Comparison of ENCODE assay signal across 1 cellular context in genomic region chr11:65856689-65857499, GRCh38.
A peak's percentile ranks its signal among the peaks of the same experiment; 100 is the strongest.
TF ChIP-seq lines count a peak whose summit lies in the region.

No MANE protein-coding gene starts in this region.

TF ChIP-seq in K562, 482 proteins besides CTCF, POLR2A, EP300 and RAD21 (continued from another document and continues in another):
- TF ChIP-seq ATF6 (CRISPR knock-in tag; IDR thresholded peaks at IDR 0.05) = peak; percentile 64; the same call in 1 of the 2 replicates
- peak; percentile 82 for TF ChIP-seq SAP30 (IDR thresholded peaks at IDR 0.05; ENCODE audit: borderline replicate concordance, insufficient read depth, low read depth, low read length, poor library complexity, severe bottlenecking)
- TF ChIP-seq ELF4 (CRISPR knock-in tag; IDR thresholded peaks at IDR 0.05) = peak; percentile 91; the same call in 1 of the 2 replicates
- TF ChIP-seq XRCC4 (IDR thresholded peaks at IDR 0.05; ENCODE audit: extremely low read depth, insufficient read depth, insufficient read length) = no peak
- TF ChIP-seq HMGXB4 (CRISPR knock-in tag; IDR thresholded peaks at IDR 0.05) = peak; percentile 4
- no peak for TF ChIP-seq ZNF174 (CRISPR knock-in tag; IDR thresholded peaks at IDR 0.05)
- TF ChIP-seq BCLAF1 (IDR thresholded peaks at IDR 0.05; ENCODE audit: borderline replicate concordance in 1 of 2, control insufficient read depth in 1 of 2, low read depth in 2 of 2, low read length in 1 of 2) = no peak
- no peak for TF ChIP-seq ZNF23 (CRISPR knock-in tag; IDR thresholded peaks at IDR 0.05)
- TF ChIP-seq MAX (CRISPR knock-in tag; IDR thresholded peaks at IDR 0.05) = peak; percentile 78
- no peak for TF ChIP-seq ZC3H8 (IDR thresholded peaks at IDR 0.05)
- TF ChIP-seq MITF (IDR thresholded peaks at IDR 0.05) = no peak
- TF ChIP-seq ZBTB11 (CRISPR knock-in tag; IDR thresholded peaks at IDR 0.05) = peak in 2 of 3 experiments; percentile 67 to 68; a peak in 3 of 6 replicates
- no peak for TF ChIP-seq ZKSCAN8 (CRISPR knock-in tag; IDR thresholded peaks at IDR 0.05)
- peak; percentile 41 to 90 for TF ChIP-seq MAZ (CRISPR knock-in tag; conservative IDR thresholded peaks at IDR 0.05 in 1 of 2, IDR thresholded peaks at IDR 0.05 in 1 of 2)
- TF ChIP-seq ZC3H4 (CRISPR knock-in tag; IDR thresholded peaks at IDR 0.05; ENCODE audit: borderline replicate concordance) = no peak
- TF ChIP-seq SRF (CRISPR knock-in tag; IDR thresholded peaks at IDR 0.05) = peak; percentile 6 to 55; a peak in 1 of 4 replicates
- peak; percentile 15 for TF ChIP-seq SMAD1 (IDR thresholded peaks at IDR 0.05; ENCODE audit: low read depth, low read length, partially characterized antibody)
- TF ChIP-seq ZNF354B (CRISPR knock-in tag; IDR thresholded peaks at IDR 0.05) = no peak
- no peak for TF ChIP-seq TCFL5 (CRISPR knock-in tag; conservative IDR thresholded peaks at IDR 0.05)
- TF ChIP-seq RBM17 (IDR thresholded peaks at IDR 0.05; ENCODE audit: borderline replicate concordance, low read depth, low read length) = no peak
- TF ChIP-seq ZNF124 (CRISPR knock-in tag; IDR thresholded peaks at IDR 0.05) = no peak
- TF ChIP-seq BRCA1 (IDR thresholded peaks at IDR 0.05) = no peak
- TF ChIP-seq BRCA1 (CRISPR knock-in tag; IDR thresholded peaks at IDR 0.05) = 0 out of 2 replicates have a peak, but pooled peaks have one; percentile 17
- no peak for TF ChIP-seq ZNF444 (CRISPR knock-in tag; IDR thresholded peaks at IDR 0.05)
- TF ChIP-seq TAF15 (IDR thresholded peaks at IDR 0.05; ENCODE audit: low read depth, low read length) = 0 out of 2 replicates have a peak, but pooled peaks have one; percentile 18
- TF ChIP-seq ZNF311 (CRISPR knock-in tag; IDR thresholded peaks at IDR 0.05) = no peak
- TF ChIP-seq ZNF696 (CRISPR knock-in tag; conservative IDR thresholded peaks at IDR 0.05) = no peak
- no peak for TF ChIP-seq XRCC3 (IDR thresholded peaks at IDR 0.05)
- peak; percentile 61 for TF ChIP-seq E2F8 (IDR thresholded peaks at IDR 0.05; ENCODE audit: low read depth, partially characterized antibody)
- no peak for TF ChIP-seq EWSR1 (IDR thresholded peaks at IDR 0.05; ENCODE audit: borderline replicate concordance, low read depth, partially characterized antibody)
- TF ChIP-seq RAD51 (IDR thresholded peaks at IDR 0.05; ENCODE audit: borderline replicate concordance, low read depth) = peak; percentile 95
- TF ChIP-seq MTA1 (IDR thresholded peaks at IDR 0.05; ENCODE audit: borderline replicate concordance) = no peak
- no peak for TF ChIP-seq SMARCA5 (IDR thresholded peaks at IDR 0.05)
- peak; percentile 82; the same call in 1 of the 2 replicates for TF ChIP-seq TFAP4 (CRISPR knock-in tag; IDR thresholded peaks at IDR 0.05; ENCODE audit: borderline replicate concordance)
- no peak for TF ChIP-seq KHSRP (IDR thresholded peaks at IDR 0.05)
- no peak for TF ChIP-seq DPF2 (IDR thresholded peaks at IDR 0.05)
- peak; percentile 42 for TF ChIP-seq PHF20 (IDR thresholded peaks at IDR 0.05; ENCODE audit: partially characterized antibody)
- TF ChIP-seq KLF6 (CRISPR knock-in tag; IDR thresholded peaks at IDR 0.05; ENCODE audit: borderline replicate concordance) = peak; percentile 74; the same call in 1 of the 2 replicates
- 0 out of 2 replicates have a peak, but pooled peaks have one; percentile 14 for TF ChIP-seq ZBTB17 (CRISPR knock-in tag; IDR thresholded peaks at IDR 0.05)
- TF ChIP-seq NR3C1 (CRISPR knock-in tag; IDR thresholded peaks at IDR 0.05) = no peak
- TF ChIP-seq C11orf30 (IDR thresholded peaks at IDR 0.05; ENCODE audit: low read depth) = peak; percentile 50; the same call in 1 of the 2 replicates
- TF ChIP-seq KDM1A (IDR thresholded peaks at IDR 0.05) = no peak
- TF ChIP-seq SMARCC2 (IDR thresholded peaks at IDR 0.05; ENCODE audit: low read depth) = no peak
- peak; percentile 60 for TF ChIP-seq ZNF143 (CRISPR knock-in tag; IDR thresholded peaks at IDR 0.05)
- no peak for TF ChIP-seq ETV6 (IDR thresholded peaks at IDR 0.05; ENCODE audit: borderline replicate concordance in 1 of 2, low read depth in 2 of 2, low read length in 1 of 2)
- peak; percentile 80; the same call in 1 of the 2 replicates for TF ChIP-seq ETV6 (CRISPR knock-in tag; IDR thresholded peaks at IDR 0.05; ENCODE audit: borderline replicate concordance)
- TF ChIP-seq MTF1 (CRISPR knock-in tag; IDR thresholded peaks at IDR 0.05; ENCODE audit: borderline replicate concordance) = no peak
- TF ChIP-seq HNRNPL (IDR thresholded peaks at IDR 0.05; ENCODE audit: low read depth, low read length) = peak; percentile 83
- no peak for TF ChIP-seq HMG20B (CRISPR knock-in tag; IDR thresholded peaks at IDR 0.05)
- TF ChIP-seq BCOR (IDR thresholded peaks at IDR 0.05) = no peak
- TF ChIP-seq TGIF2 (CRISPR knock-in tag; IDR thresholded peaks at IDR 0.05) = no peak
- peak; percentile 60 for TF ChIP-seq SUPT5H (IDR thresholded peaks at IDR 0.05)
- no peak for TF ChIP-seq ZNF586 (CRISPR knock-in tag; conservative IDR thresholded peaks at IDR 0.05)
- no peak for TF ChIP-seq CREB3 (tag; conservative IDR thresholded peaks at IDR 0.05; ENCODE audit: low read depth)
- no peak for TF ChIP-seq NFIX (CRISPR knock-in tag; IDR thresholded peaks at IDR 0.05; ENCODE audit: low read depth)
